1 cellular context compared by ENCODE assay signal in the genomic region with DNA sequence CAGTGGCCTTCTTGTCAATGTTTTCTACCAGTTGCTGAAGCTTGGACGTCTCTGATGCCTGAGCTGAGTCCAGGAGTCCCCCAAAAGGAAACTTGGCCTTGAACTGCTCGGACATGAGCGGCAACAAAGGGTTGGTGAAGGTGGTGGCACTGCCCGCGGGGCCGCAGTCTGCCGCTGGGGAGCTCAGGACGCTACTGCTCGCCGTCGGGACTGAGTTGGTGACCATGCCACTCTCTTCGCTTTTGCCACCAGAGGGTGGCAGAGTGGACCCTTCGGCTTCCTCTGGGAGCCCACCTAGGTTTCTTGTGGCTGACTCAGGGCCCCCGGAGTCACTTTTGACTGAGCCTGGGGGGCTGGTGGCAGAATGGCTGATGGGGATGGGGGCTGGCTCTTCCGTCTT.
TF ChIP-seq lines count a peak whose summit lies in the region.

No MANE protein-coding gene starts in this region.

TF ChIP-seq in GM23338, 12 proteins besides CTCF, POLR2A, EP300 and RAD21:
- TF ChIP-seq ZNF114 (CRISPR knock-in tag; IDR thresholded peaks at IDR 0.05), result no peak
